Comparison of ENCODE assay signal across 8 cellular contexts in genomic region chr6:109010703-109011102, GRCh38.
DNase-seq lines count a peak whose midpoint lies in the region; ATAC-seq, FAIRE-seq and TF ChIP-seq lines count a peak whose summit lies in the region.

No MANE protein-coding gene starts in this region.

- H3K4me1 ChIP-seq in PC-3 (ENCODE audit: insufficient read depth, low read length) (peaks cover 23% of the 10 kb centered on the region), esophagus squamous epithelium (peaks cover 4 to 70% (median 17%) of the 10 kb centered on the region in 3 donors), stomach (peaks cover 4 to 62% (median 27%) of the 10 kb centered on the region in 4 donors)

- no peak overlapping the region for H2AFZ ChIP-seq in PC-3 (ENCODE audit: low read length)

- no peaks in the 10 kb centered on the region for H3K36me3 ChIP-seq in PC-3 (ENCODE audit: low read depth, low read length)
- H3K36me3 ChIP-seq in esophagus squamous epithelium = no peaks in the 10 kb centered on the region
- H3K36me3 ChIP-seq in stomach = no peaks in the 10 kb centered on the region

- no peaks in the 10 kb centered on the region for H3K79me2 ChIP-seq in PC-3 (ENCODE audit: low read length)

- no peak overlapping the region for H3K4me3 ChIP-seq in PC-3 (ENCODE audit: low read length)
- peak overlapping the region in 1 of 4 donors; percentile 81 for H3K4me3 ChIP-seq in esophagus squamous epithelium
- peak overlapping the region in 1 of 4 donors; percentile 84 for H3K4me3 ChIP-seq in stomach

- no TSS peak for BruUV-seq in PC-3 (replicated peaks; lab: Mats Ljungman, UMichigan)

- H3K4me2 ChIP-seq in PC-3 (ENCODE audit: low read length) = peak overlapping the region; percentile 98; the same call in 1 of the 2 replicates

- H3K4me3 Mint-ChIP-seq in activated CD8-positive, alpha-beta memory T cell treated with anti-CD3 and anti-CD28 coated beads, Interleukin-2, amount 10 ng/mL, durations not matched to agents 7 days and 5 days = peak overlapping the region; percentile 33
- H3K4me3 Mint-ChIP-seq in stimulated activated naive B cell treated with anti-CD40 and anti-IgM and Interleukin-4, amounts not matched to agents 10 μg/mL and 1 μg/mL and 100 μg/mL, for 72 hours = no peak overlapping the region

- no peaks in the 10 kb centered on the region for H3K9me2 ChIP-seq in PC-3 (replicated peaks; ENCODE audit: low read length)

- no peak for DNase-seq in activated CD8-positive, alpha-beta memory T cell treated with anti-CD3 and anti-CD28 coated beads, Interleukin-2, amount 10 ng/mL, durations not matched to agents 7 days and 5 days
- no peak for DNase-seq in activated CD8-positive, alpha-beta memory T cell treated with anti-CD3 and anti-CD28 coated beads for 24 hours
- DNase-seq in PC-3 (peak; percentile 14), esophagus squamous epithelium (lab: John Stamatoyannopoulos, UW) (no peak), stomach (no peak), GM19239 (ENCODE audit: insufficient read length, low spot score) (no peak)
- no peak for DNase-seq in activated CD4-positive, CD25-positive, alpha-beta regulatory T cell (lab: John Stamatoyannopoulos, UW)
- no peak for DNase-seq in stimulated activated naive B cell treated with anti-CD40 and anti-IgM and Interleukin-4, amounts not matched to agents 10 μg/mL and 1 μg/mL and 100 μg/mL, for 72 hours

- H3K27me3 ChIP-seq in PC-3 (ENCODE audit: low read length) (no peaks in the 10 kb centered on the region), esophagus squamous epithelium (no peaks in the 10 kb centered on the region), stomach (no peaks in the 10 kb centered on the region)

- no peaks in the 10 kb centered on the region for H3K27me3 Mint-ChIP-seq in activated CD8-positive, alpha-beta memory T cell treated with anti-CD3 and anti-CD28 coated beads, Interleukin-2, amount 10 ng/mL, durations not matched to agents 7 days and 5 days
- H3K27me3 Mint-ChIP-seq in stimulated activated naive B cell treated with anti-CD40 and anti-IgM and Interleukin-4, amounts not matched to agents 10 μg/mL and 1 μg/mL and 100 μg/mL, for 72 hours = no peaks in the 10 kb centered on the region

- TF ChIP-seq CTCF in PC-3 (conservative IDR thresholded peaks at IDR 0.05; ENCODE audit: low read depth, low read length) (no peak), esophagus squamous epithelium (IDR thresholded peaks at IDR 0.05) (no peak), stomach (IDR thresholded peaks at IDR 0.05) (no peak)

- peaks cover 4% of the 10 kb centered on the region for H3K36me3 Mint-ChIP-seq in activated CD8-positive, alpha-beta memory T cell treated with anti-CD3 and anti-CD28 coated beads, Interleukin-2, amount 10 ng/mL, durations not matched to agents 7 days and 5 days
- H3K36me3 Mint-ChIP-seq in stimulated activated naive B cell treated with anti-CD40 and anti-IgM and Interleukin-4, amounts not matched to agents 10 μg/mL and 1 μg/mL and 100 μg/mL, for 72 hours = no peaks in the 10 kb centered on the region

- POLR2A ChIA-PET in PC-3 (lab: Charles Lee; ENCODE audit: unreplicated experiment) = no interaction called here

- intact Hi-C loops in PC-3 (cut with micrococcal nuclease) = no loop called here
- intact Hi-C loops in esophagus squamous epithelium (cut with DNase I) = no loop called here
- intact Hi-C loops in stomach (cut with DNase I; ENCODE audit: low total_unique reads) = no loop called here

- no peak for FAIRE-seq in GM19239 (lab: Jason Lieb, UNC)

- H3F3A ChIP-seq in PC-3 (ENCODE audit: low read length, unreplicated experiment) = no peaks in the 10 kb centered on the region

- no peaks in the 10 kb centered on the region for H4K20me1 ChIP-seq in PC-3 (ENCODE audit: low read length)

- CTCF ChIA-PET in activated CD8-positive, alpha-beta memory T cell treated with anti-CD3 and anti-CD28 coated beads, Interleukin-2, amount 10 ng/mL, durations not matched to agents 7 days and 5 days (lab: Charles Lee) = interaction anchor here (0.9 to 2.6 kb wide), 10 partner anchors 8 to 116 kb away, joined by 3 to 8 read pairs (median 3); no protein-coding TSS in a partner anchor
- CTCF ChIA-PET in PC-3 (lab: Charles Lee) = no interaction called here

- no peak for ATAC-seq in activated CD8-positive, alpha-beta memory T cell treated with anti-CD3 and anti-CD28 coated beads, Interleukin-2, amount 10 ng/mL, durations not matched to agents 7 days and 5 days
- peak; percentile 30 for ATAC-seq in PC-3
- no peak for ATAC-seq in stimulated activated naive B cell treated with anti-CD40 and anti-IgM and Interleukin-4, amounts not matched to agents 10 μg/mL and 1 μg/mL and 100 μg/mL, for 72 hours (replicated peaks)

- no peak overlapping the region for H3K9ac ChIP-seq in PC-3 (ENCODE audit: low read length)

- peaks cover 49% of the 10 kb centered on the region for H3K4me1 Mint-ChIP-seq in activated CD8-positive, alpha-beta memory T cell treated with anti-CD3 and anti-CD28 coated beads, Interleukin-2, amount 10 ng/mL, durations not matched to agents 7 days and 5 days
- H3K4me1 Mint-ChIP-seq in stimulated activated naive B cell treated with anti-CD40 and anti-IgM and Interleukin-4, amounts not matched to agents 10 μg/mL and 1 μg/mL and 100 μg/mL, for 72 hours = peaks cover 29 to 68% of the 10 kb centered on the region in 2 donors

- peak overlapping the region; percentile 61 for H3K27ac Mint-ChIP-seq in activated CD8-positive, alpha-beta memory T cell treated with anti-CD3 and anti-CD28 coated beads, Interleukin-2, amount 10 ng/mL, durations not matched to agents 7 days and 5 days
- H3K27ac Mint-ChIP-seq in stimulated activated naive B cell treated with anti-CD40 and anti-IgM and Interleukin-4, amounts not matched to agents 10 μg/mL and 1 μg/mL and 100 μg/mL, for 72 hours = no peak overlapping the region

- H3K9me3 ChIP-seq in PC-3 (ENCODE audit: low read length) (no peaks in the 10 kb centered on the region), esophagus squamous epithelium (no peaks in the 10 kb centered on the region), stomach (no peaks in the 10 kb centered on the region)

- no peaks in the 10 kb centered on the region for H3K9me3 Mint-ChIP-seq in activated CD8-positive, alpha-beta memory T cell treated with anti-CD3 and anti-CD28 coated beads, Interleukin-2, amount 10 ng/mL, durations not matched to agents 7 days and 5 days (ENCODE audit: low read depth)
- no peaks in the 10 kb centered on the region for H3K9me3 Mint-ChIP-seq in stimulated activated naive B cell treated with anti-CD40 and anti-IgM and Interleukin-4, amounts not matched to agents 10 μg/mL and 1 μg/mL and 100 μg/mL, for 72 hours

- no peak overlapping the region for H3K27ac ChIP-seq in PC-3 (ENCODE audit: low read length)
- peak overlapping the region in 3 of 4 donors; percentile 96 to 98 (median 96) for H3K27ac ChIP-seq in esophagus squamous epithelium
- H3K27ac ChIP-seq in stomach = peak overlapping the region in 4 of 5 donors; percentile 93 to 98 (median 98)

- no peak for TF ChIP-seq EP300 in stomach (IDR thresholded peaks at IDR 0.05)

- WGBS in esophagus squamous epithelium, 2 donors = 53 to 59% methylated on average over 2 of the region's 2 CpGs
- 32 to 51% (median 38%) methylated on average over 2 of the region's 2 CpGs for WGBS in stomach, 5 donors

- TF ChIP-seq POLR2A in esophagus squamous epithelium (IDR thresholded peaks at IDR 0.05) (no peak), stomach (IDR thresholded peaks at IDR 0.05) (no peak)
